ENCODE assay signal across 5 cellular contexts in the genomic region with DNA sequence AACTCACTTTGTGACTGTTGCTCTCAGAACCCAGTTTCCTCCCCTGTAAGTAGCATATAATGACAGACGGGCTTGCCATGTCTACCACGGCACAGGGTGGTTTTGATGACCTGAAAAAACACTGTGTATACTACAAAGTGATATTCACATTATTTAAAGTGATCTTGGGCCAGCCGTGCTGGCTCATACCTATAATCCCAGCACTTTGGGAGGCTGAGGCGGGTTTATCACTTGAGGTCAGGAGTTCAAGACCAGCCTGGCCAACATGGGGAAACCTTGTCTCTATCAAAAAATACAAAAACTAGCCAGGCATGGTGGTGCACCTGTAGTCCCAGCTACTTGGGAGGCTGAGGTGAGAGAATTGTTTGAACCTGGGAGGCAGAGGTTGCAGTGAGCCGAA. TPM values are rescaled to one million over a fixed set of nuclear protein-coding genes. Genes with fewer than 3 reads are reported as not detected.
"Had no signal": no experiment of that assay in that cellular context is flagged by ENCODE, and none has a peak within 500 bp of the region (broad histone marks: within the 10 kb centered on the region; RNA-seq: fewer than 3 reads in every experiment).

No MANE protein-coding gene starts in this region.

RNA-seq across cellular contexts. Expression of a gene that starts 38.7 kb away (rescaled TPM):
- total RNA-seq: activated CD4-positive, alpha-beta memory T cell treated with anti-CD3 and anti-CD28 coated beads for 36 hours; activated naive CD4-positive, alpha-beta T cell treated with anti-CD3 and anti-CD28 coated beads, Interleukin-2, amount 50 U/mL, for 72 hours; cardiac septum; Right ventricle myocardium inferior; T-helper 2 cell treated with Interferon-gamma antibody and Interleukin-4, amounts not matched to agents 100 ng/mL and 5 ng/mL, for 36 hours had no signal

RNA-seq across cellular contexts. Expression of a gene that starts 58.0 kb away (rescaled TPM):
- total RNA-seq: activated CD4-positive, alpha-beta memory T cell treated with anti-CD3 and anti-CD28 coated beads for 36 hours; activated naive CD4-positive, alpha-beta T cell treated with anti-CD3 and anti-CD28 coated beads, Interleukin-2, amount 50 U/mL, for 72 hours; cardiac septum; Right ventricle myocardium inferior; T-helper 2 cell treated with Interferon-gamma antibody and Interleukin-4, amounts not matched to agents 100 ng/mL and 5 ng/mL, for 36 hours had no signal
